In genomic region chr10:89352039-89352597, GRCh38 we compare ENCODE assay signal across 8 cellular contexts. TPM values are rescaled to one million over a fixed set of nuclear protein-coding genes. Genes with fewer than 3 reads are reported as not detected.
DNase-seq lines count a peak whose midpoint lies in the region; ATAC-seq lines count a peak whose summit lies in the region.
"Had no signal": no experiment of that assay in that cellular context is flagged by ENCODE, and none has a peak within 500 bp of the region (broad histone marks: within the 10 kb centered on the region; RNA-seq: fewer than 3 reads in every experiment).

No MANE protein-coding gene starts in this region.

- H3K4me1 ChIP-seq in GM23248 (ENCODE audit: insufficient read depth): peaks cover 48% of the 10 kb centered on the region
- H3K4me1 ChIP-seq in SJSA1 (replicated peaks): peaks cover 29% of the 10 kb centered on the region
- H3K4me1 ChIP-seq in skeletal muscle tissue (ENCODE audit: control insufficient read depth in 3 of 3, insufficient read depth in 3 of 3, low read length in 3 of 3): peaks cover 17 to 28% (median 23%) of the 10 kb centered on the region in 3 donors
- no peaks in the 10 kb centered on the region for H3K4me1 ChIP-seq in Karpas-422 (ENCODE audit: low read length)

- H3K4me2 ChIP-seq in GM23248 (ENCODE audit: unreplicated experiment): peak overlapping the region; percentile 66
- H3K4me2 ChIP-seq in Karpas-422 (ENCODE audit: low read depth, low read length, poor library complexity, severe bottlenecking): no peak overlapping the region

- peak; percentile 97 for DNase-seq in GM23248
- peak; percentile 75 to 92 for DNase-seq in SJSA1 (ENCODE audit: low read depth in 1 of 2, low spot score in 2 of 2)
- DNase-seq in Right ventricle myocardium superior: no peak
- no peak for DNase-seq in NCI-H2227 (lab: John Stamatoyannopoulos, UW; ENCODE audit: unreplicated experiment)
- DNase-seq in Karpas-422: no peak
- no peak for DNase-seq in NCI-H748 (lab: John Stamatoyannopoulos, UW; ENCODE audit: unreplicated experiment)

- H3F3A ChIP-seq in GM23248 (ENCODE audit: insufficient read depth): peaks cover 38% of the 10 kb centered on the region

- H3K4me3 ChIP-seq in GM23248 (peak overlapping the region; percentile 46), SJSA1 (peak overlapping the region; percentile 2; the same call in 1 of the 2 replicates), skeletal muscle tissue (ENCODE audit: low read length in 3 of 3) (peak overlapping the region in 1 of 3 donors; percentile 38), Karpas-422 (ENCODE audit: low read length) (no peak overlapping the region)

- H3K9me2 ChIP-seq in GM23248 (ENCODE audit: insufficient read depth): no peaks in the 10 kb centered on the region
- no peaks in the 10 kb centered on the region for H3K9me2 ChIP-seq in Karpas-422 (replicated peaks; ENCODE audit: insufficient read depth, low read length)

- intact Hi-C loops in Right ventricle myocardium superior (cut with DNase I): no loop called here

- peak overlapping the region; percentile 54 for H2AFZ ChIP-seq in GM23248
- H2AFZ ChIP-seq in Karpas-422 (ENCODE audit: low read length): no peak overlapping the region

- H3K27ac ChIP-seq in GM23248 (peak overlapping the region; percentile 95), SJSA1 (peak overlapping the region; percentile 96), skeletal muscle tissue (ENCODE audit: low read depth, low read length) (peak overlapping the region; percentile 75), Karpas-422 (ENCODE audit: low read length) (no peak overlapping the region)

- H3K36me3 ChIP-seq in GM23248 (ENCODE audit: low read depth) (no peaks in the 10 kb centered on the region), SJSA1 (no peaks in the 10 kb centered on the region), skeletal muscle tissue (ENCODE audit: control insufficient read depth in 3 of 3, insufficient read depth in 3 of 3, low read length in 3 of 3) (no peaks in the 10 kb centered on the region), Karpas-422 (ENCODE audit: insufficient read depth, low read length) (no peaks in the 10 kb centered on the region)

- H3K9ac ChIP-seq in GM23248 (peak overlapping the region; percentile 74), skeletal muscle tissue (ENCODE audit: low read depth in 1 of 3, low read length in 3 of 3) (peak overlapping the region in 1 of 3 donors; percentile 35), Karpas-422 (ENCODE audit: low read length) (no peak overlapping the region)

- H3K27me3 ChIP-seq in GM23248 (replicated peaks; ENCODE audit: insufficient read depth) (no peaks in the 10 kb centered on the region), SJSA1 (replicated peaks) (no peaks in the 10 kb centered on the region), skeletal muscle tissue (ENCODE audit: control insufficient read depth in 3 of 3, insufficient read depth in 3 of 3, low read length in 3 of 3) (no peaks in the 10 kb centered on the region), Karpas-422 (ENCODE audit: low read length) (no peaks in the 10 kb centered on the region)

- H3K9me3 ChIP-seq in GM23248 (ENCODE audit: low read depth) (no peaks in the 10 kb centered on the region), SJSA1 (replicated peaks) (no peaks in the 10 kb centered on the region), skeletal muscle tissue (ENCODE audit: control insufficient read depth in 3 of 3, low read length in 3 of 3) (no peaks in the 10 kb centered on the region), Karpas-422 (ENCODE audit: low read length) (no peaks in the 10 kb centered on the region)

- in situ Hi-C loops in GM23248 (cut with MboI): no loop called here

- H4K20me1 ChIP-seq in GM23248 (ENCODE audit: insufficient read depth) (no peaks in the 10 kb centered on the region), Karpas-422 (ENCODE audit: insufficient read depth, low read depth, low read length) (no peaks in the 10 kb centered on the region)

- peak; percentile 78 for ATAC-seq in Right ventricle myocardium superior (ENCODE audit: poor library complexity)

- H3K79me2 ChIP-seq in GM23248 (ENCODE audit: insufficient read depth) (no peaks in the 10 kb centered on the region), Karpas-422 (ENCODE audit: low read length) (no peaks in the 10 kb centered on the region)

- WGBS in GM23248 (ENCODE audit: low coverage in 1 of 2, low lambda C conversion rate in 2 of 2, missing lambda C conversion rate in 2 of 2), 2 experiments: 1% methylated on average over 6 of the region's 6 CpGs

RNA-seq across cellular contexts. Expression of gene IFIT3, which starts 24.3 kb away (rescaled TPM):
- total RNA-seq in GM23248 (2014; rRNA removed; shearing (Covaris generic)): 10.9 and 19.0 TPM in 2 replicates
- polyA plus RNA-seq in GM23248 (2016; fragmentation: Nextera tagmentation; extraction: Ambion mirVana): 10.4 and 10.6 TPM in 2 replicates
- 9.0 and 12.9 TPM in 2 replicates for total RNA-seq in SJSA1 (2014; rRNA removed; shearing (Covaris generic))
- total RNA-seq in Right ventricle myocardium superior (5.9 TPM), skeletal muscle tissue (12.0 TPM)
- 1.0 and 1.4 TPM in 2 replicates for total RNA-seq in Karpas-422 (2014; rRNA removed; shearing (Covaris generic); ENCODE audit: low replicate concordance)

RNA-seq across cellular contexts. Expression of gene IFIT1B, which starts 25.7 kb away (rescaled TPM):
- not detected in 2 replicates for total RNA-seq in GM23248 (2014; rRNA removed; shearing (Covaris generic))
- not detected in 2 replicates for polyA plus RNA-seq in GM23248 (2016; fragmentation: Nextera tagmentation; extraction: Ambion mirVana)
- not detected in 2 replicates for total RNA-seq in SJSA1 (2014; rRNA removed; shearing (Covaris generic))
- total RNA-seq in Right ventricle myocardium superior: not detected
- 2.1 TPM for total RNA-seq in skeletal muscle tissue
- 0.78 TPM in 1 of 2 replicates, not detected in the other for total RNA-seq in Karpas-422 (2014; rRNA removed; shearing (Covaris generic); ENCODE audit: low replicate concordance)
- total RNA-seq: T-helper 2 cell treated with Interferon-gamma antibody and Interleukin-4, amounts not matched to agents 100 ng/mL and 5 ng/mL, for 36 hours had no signal

RNA-seq across cellular contexts. Expression of gene IFIT1, which starts 40.3 kb away (rescaled TPM):
- total RNA-seq in GM23248 (2014; rRNA removed; shearing (Covaris generic)): 15.2 and 18.6 TPM in 2 replicates
- polyA plus RNA-seq in GM23248 (2016; fragmentation: Nextera tagmentation; extraction: Ambion mirVana): 14.3 and 15.7 TPM in 2 replicates
- 1.8 and 5.2 TPM in 2 replicates for total RNA-seq in SJSA1 (2014; rRNA removed; shearing (Covaris generic))
- total RNA-seq in Right ventricle myocardium superior (28.1 TPM), skeletal muscle tissue (34.4 TPM)
- total RNA-seq in Karpas-422 (2014; rRNA removed; shearing (Covaris generic); ENCODE audit: low replicate concordance): 0.18 and 0.30 TPM in 2 replicates

RNA-seq across cellular contexts. Expression of gene IFIT2, which starts 50.3 kb away (rescaled TPM):
- 3.5 and 7.0 TPM in 2 replicates for total RNA-seq in GM23248 (2014; rRNA removed; shearing (Covaris generic))
- 8.5 and 9.5 TPM in 2 replicates for polyA plus RNA-seq in GM23248 (2016; fragmentation: Nextera tagmentation; extraction: Ambion mirVana)
- total RNA-seq in SJSA1 (2014; rRNA removed; shearing (Covaris generic)): 0.44 and 2.2 TPM in 2 replicates
- 4.3 TPM for total RNA-seq in Right ventricle myocardium superior
- total RNA-seq in skeletal muscle tissue: 6.8 TPM
- 0.75 and 0.97 TPM in 2 replicates for total RNA-seq in Karpas-422 (2014; rRNA removed; shearing (Covaris generic); ENCODE audit: low replicate concordance)

Comparison
In these comparisons a context has a peak if more than half of its experiments do, and no peak if none do; other contexts are left out.
1. DNase-seq: peak in GM23248 (single experiment) and SJSA1 (2 of 2); none in Right ventricle myocardium superior (single experiment), NCI-H2227 (single experiment), Karpas-422 (single experiment) and NCI-H748 (single experiment).